Comparison of ENCODE assay signal across 2 cellular contexts in the genomic region with DNA sequence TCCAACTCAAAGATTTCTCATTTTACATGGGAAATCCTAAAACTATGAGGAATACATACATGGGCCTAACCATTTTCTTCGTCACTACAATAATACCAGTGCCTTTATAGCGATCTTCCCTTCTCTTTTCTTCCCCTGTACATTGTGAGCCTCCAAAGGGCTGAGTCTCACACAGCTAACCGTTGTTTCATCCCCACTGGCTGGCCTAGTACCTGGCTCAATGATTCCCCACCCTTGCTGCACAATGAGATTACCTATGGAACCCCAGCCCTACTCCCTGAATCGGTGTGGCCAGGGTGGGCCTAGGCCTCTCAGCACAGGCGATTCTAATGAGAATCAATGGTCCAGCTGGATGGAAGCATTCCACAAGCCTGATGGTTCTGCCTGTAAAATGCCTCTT.
TF ChIP-seq lines count a peak whose summit lies in the region.

No MANE protein-coding gene starts in this region.

TF ChIP-seq in GM23338, 12 proteins besides CTCF, POLR2A, EP300 and RAD21 (continues in another document):
- no peak for TF ChIP-seq ZNF114 (CRISPR knock-in tag; IDR thresholded peaks at IDR 0.05)
- no peak for TF ChIP-seq POLR2AphosphoS5 (IDR thresholded peaks at IDR 0.05; ENCODE audit: low read depth)
- TF ChIP-seq NANOG (IDR thresholded peaks at IDR 0.05; ENCODE audit: borderline replicate concordance), result no peak
- TF ChIP-seq ZNF331 (CRISPR knock-in tag; IDR thresholded peaks at IDR 0.05; ENCODE audit: low read depth), result no peak
- TF ChIP-seq, protein P1, sequence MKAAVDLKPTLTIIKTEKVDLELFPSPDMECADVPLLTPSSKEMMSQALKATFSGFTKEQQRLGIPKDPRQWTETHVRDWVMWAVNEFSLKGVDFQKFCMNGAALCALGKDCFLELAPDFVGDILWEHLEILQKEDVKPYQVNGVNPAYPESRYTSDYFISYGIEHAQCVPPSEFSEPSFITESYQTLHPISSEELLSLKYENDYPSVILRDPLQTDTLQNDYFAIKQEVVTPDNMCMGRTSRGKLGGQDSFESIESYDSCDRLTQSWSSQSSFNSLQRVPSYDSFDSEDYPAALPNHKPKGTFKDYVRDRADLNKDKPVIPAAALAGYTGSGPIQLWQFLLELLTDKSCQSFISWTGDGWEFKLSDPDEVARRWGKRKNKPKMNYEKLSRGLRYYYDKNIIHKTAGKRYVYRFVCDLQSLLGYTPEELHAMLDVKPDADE (IDR thresholded peaks at IDR 0.05), result no peak
- TF ChIP-seq, protein P2, sequence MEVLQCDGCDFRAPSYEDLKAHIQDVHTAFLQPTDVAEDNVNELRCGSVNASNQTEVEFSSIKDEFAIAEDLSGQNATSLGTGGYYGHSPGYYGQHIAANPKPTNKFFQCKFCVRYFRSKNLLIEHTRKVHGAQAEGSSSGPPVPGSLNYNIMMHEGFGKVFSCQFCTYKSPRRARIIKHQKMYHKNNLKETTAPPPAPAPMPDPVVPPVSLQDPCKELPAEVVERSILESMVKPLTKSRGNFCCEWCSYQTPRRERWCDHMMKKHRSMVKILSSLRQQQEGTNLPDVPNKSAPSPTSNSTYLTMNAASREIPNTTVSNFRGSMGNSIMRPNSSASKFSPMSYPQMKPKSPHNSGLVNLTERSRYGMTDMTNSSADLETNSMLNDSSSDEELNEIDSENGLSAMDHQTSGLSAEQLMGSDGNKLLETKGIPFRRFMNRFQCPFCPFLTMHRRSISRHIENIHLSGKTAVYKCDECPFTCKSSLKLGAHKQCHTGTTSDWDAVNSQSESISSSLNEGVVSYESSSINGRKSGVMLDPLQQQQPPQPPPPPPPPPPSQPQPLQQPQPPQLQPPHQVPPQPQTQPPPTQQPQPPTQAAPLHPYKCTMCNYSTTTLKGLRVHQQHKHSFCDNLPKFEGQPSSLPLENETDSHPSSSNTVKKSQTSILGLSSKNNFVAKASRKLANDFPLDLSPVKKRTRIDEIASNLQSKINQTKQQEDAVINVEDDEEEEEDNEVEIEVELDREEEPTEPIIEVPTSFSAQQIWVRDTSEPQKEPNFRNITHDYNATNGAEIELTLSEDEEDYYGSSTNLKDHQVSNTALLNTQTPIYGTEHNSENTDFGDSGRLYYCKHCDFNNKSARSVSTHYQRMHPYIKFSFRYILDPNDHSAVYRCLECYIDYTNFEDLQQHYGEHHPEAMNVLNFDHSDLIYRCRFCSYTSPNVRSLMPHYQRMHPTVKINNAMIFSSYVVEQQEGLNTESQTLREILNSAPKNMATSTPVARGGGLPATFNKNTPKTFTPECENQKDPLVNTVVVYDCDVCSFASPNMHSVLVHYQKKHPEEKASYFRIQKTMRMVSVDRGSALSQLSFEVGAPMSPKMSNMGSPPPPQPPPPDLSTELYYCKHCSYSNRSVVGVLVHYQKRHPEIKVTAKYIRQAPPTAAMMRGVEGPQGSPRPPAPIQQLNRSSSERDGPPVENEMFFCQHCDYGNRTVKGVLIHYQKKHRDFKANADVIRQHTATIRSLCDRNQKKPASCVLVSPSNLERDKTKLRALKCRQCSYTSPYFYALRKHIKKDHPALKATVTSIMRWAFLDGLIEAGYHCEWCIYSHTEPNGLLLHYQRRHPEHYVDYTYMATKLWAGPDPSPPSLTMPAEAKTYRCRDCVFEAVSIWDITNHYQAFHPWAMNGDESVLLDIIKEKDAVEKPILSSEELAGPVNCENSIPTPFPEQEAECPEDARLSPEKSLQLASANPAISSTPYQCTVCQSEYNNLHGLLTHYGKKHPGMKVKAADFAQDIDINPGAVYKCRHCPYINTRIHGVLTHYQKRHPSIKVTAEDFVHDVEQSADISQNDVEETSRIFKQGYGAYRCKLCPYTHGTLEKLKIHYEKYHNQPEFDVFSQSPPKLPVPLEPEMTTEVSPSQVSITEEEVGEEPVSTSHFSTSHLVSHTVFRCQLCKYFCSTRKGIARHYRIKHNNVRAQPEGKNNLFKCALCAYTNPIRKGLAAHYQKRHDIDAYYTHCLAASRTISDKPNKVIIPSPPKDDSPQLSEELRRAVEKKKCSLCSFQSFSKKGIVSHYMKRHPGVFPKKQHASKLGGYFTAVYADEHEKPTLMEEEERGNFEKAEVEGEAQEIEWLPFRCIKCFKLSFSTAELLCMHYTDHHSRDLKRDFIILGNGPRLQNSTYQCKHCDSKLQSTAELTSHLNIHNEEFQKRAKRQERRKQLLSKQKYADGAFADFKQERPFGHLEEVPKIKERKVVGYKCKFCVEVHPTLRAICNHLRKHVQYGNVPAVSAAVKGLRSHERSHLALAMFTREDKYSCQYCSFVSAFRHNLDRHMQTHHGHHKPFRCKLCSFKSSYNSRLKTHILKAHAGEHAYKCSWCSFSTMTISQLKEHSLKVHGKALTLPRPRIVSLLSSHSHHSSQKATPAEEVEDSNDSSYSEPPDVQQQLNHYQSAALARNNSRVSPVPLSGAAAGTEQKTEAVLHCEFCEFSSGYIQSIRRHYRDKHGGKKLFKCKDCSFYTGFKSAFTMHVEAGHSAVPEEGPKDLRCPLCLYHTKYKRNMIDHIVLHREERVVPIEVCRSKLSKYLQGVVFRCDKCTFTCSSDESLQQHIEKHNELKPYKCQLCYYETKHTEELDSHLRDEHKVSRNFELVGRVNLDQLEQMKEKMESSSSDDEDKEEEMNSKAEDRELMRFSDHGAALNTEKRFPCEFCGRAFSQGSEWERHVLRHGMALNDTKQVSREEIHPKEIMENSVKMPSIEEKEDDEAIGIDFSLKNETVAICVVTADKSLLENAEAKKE (CRISPR knock-in tag; IDR thresholded peaks at IDR 0.05), result no peak
- TF ChIP-seq STAT1 (IDR thresholded peaks at IDR 0.05; ENCODE audit: unreplicated experiment), result no peak
- TF ChIP-seq CREB1 (CRISPR knock-in tag; IDR thresholded peaks at IDR 0.05; ENCODE audit: low read depth), result no peak
- TF ChIP-seq, protein P3, sequence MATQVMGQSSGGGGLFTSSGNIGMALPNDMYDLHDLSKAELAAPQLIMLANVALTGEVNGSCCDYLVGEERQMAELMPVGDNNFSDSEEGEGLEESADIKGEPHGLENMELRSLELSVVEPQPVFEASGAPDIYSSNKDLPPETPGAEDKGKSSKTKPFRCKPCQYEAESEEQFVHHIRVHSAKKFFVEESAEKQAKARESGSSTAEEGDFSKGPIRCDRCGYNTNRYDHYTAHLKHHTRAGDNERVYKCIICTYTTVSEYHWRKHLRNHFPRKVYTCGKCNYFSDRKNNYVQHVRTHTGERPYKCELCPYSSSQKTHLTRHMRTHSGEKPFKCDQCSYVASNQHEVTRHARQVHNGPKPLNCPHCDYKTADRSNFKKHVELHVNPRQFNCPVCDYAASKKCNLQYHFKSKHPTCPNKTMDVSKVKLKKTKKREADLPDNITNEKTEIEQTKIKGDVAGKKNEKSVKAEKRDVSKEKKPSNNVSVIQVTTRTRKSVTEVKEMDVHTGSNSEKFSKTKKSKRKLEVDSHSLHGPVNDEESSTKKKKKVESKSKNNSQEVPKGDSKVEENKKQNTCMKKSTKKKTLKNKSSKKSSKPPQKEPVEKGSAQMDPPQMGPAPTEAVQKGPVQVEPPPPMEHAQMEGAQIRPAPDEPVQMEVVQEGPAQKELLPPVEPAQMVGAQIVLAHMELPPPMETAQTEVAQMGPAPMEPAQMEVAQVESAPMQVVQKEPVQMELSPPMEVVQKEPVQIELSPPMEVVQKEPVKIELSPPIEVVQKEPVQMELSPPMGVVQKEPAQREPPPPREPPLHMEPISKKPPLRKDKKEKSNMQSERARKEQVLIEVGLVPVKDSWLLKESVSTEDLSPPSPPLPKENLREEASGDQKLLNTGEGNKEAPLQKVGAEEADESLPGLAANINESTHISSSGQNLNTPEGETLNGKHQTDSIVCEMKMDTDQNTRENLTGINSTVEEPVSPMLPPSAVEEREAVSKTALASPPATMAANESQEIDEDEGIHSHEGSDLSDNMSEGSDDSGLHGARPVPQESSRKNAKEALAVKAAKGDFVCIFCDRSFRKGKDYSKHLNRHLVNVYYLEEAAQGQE (IDR thresholded peaks at IDR 0.05; ENCODE audit: unreplicated experiment), result no peak
- TF ChIP-seq JUNB (IDR thresholded peaks at IDR 0.05; ENCODE audit: unreplicated experiment), result no peak

TF ChIP-seq in K562, 482 proteins besides CTCF, POLR2A, EP300 and RAD21:
- TF ChIP-seq, protein P4, sequence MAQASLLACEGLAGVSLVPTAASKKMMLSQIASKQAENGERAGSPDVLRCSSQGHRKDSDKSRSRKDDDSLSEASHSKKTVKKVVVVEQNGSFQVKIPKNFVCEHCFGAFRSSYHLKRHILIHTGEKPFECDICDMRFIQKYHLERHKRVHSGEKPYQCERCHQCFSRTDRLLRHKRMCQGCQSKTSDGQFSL (CRISPR knock-in tag; IDR thresholded peaks at IDR 0.05), result no peak
- TF ChIP-seq, protein P4 (tag; IDR thresholded peaks at IDR 0.05), result no peak
- no peak for TF ChIP-seq IFI16 (CRISPR knock-in tag; IDR thresholded peaks at IDR 0.05)
- TF ChIP-seq, protein P5, sequence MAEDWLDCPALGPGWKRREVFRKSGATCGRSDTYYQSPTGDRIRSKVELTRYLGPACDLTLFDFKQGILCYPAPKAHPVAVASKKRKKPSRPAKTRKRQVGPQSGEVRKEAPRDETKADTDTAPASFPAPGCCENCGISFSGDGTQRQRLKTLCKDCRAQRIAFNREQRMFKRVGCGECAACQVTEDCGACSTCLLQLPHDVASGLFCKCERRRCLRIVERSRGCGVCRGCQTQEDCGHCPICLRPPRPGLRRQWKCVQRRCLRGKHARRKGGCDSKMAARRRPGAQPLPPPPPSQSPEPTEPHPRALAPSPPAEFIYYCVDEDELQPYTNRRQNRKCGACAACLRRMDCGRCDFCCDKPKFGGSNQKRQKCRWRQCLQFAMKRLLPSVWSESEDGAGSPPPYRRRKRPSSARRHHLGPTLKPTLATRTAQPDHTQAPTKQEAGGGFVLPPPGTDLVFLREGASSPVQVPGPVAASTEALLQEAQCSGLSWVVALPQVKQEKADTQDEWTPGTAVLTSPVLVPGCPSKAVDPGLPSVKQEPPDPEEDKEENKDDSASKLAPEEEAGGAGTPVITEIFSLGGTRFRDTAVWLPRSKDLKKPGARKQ (CRISPR knock-in tag; IDR thresholded peaks at IDR 0.05), result no peak
- TF ChIP-seq, protein P6, sequence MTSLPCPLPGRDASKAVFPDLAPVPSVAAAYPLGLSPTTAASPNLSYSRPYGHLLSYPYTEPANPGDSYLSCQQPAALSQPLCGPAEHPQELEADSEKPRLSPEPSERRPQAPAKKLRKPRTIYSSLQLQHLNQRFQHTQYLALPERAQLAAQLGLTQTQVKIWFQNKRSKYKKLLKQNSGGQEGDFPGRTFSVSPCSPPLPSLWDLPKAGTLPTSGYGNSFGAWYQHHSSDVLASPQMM (CRISPR knock-in tag; IDR thresholded peaks at IDR 0.05), result no peak
- TF ChIP-seq ZNF830 (CRISPR knock-in tag; IDR thresholded peaks at IDR 0.05), result no peak
- TF ChIP-seq, protein P7, sequence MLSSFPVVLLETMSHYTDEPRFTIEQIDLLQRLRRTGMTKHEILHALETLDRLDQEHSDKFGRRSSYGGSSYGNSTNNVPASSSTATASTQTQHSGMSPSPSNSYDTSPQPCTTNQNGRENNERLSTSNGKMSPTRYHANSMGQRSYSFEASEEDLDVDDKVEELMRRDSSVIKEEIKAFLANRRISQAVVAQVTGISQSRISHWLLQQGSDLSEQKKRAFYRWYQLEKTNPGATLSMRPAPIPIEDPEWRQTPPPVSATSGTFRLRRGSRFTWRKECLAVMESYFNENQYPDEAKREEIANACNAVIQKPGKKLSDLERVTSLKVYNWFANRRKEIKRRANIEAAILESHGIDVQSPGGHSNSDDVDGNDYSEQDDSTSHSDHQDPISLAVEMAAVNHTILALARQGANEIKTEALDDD (IDR thresholded peaks at IDR 0.05), result 0 out of 2 replicates have a peak, but pooled peaks have one; percentile 7
- no peak for TF ChIP-seq PYGO2 (tag; IDR thresholded peaks at IDR 0.05)
- no peak for TF ChIP-seq MEF2A (IDR thresholded peaks at IDR 0.05; ENCODE audit: control insufficient read depth, low read depth, low read length)
